ENCODE assay signal across 17 cellular contexts in the genomic region with DNA sequence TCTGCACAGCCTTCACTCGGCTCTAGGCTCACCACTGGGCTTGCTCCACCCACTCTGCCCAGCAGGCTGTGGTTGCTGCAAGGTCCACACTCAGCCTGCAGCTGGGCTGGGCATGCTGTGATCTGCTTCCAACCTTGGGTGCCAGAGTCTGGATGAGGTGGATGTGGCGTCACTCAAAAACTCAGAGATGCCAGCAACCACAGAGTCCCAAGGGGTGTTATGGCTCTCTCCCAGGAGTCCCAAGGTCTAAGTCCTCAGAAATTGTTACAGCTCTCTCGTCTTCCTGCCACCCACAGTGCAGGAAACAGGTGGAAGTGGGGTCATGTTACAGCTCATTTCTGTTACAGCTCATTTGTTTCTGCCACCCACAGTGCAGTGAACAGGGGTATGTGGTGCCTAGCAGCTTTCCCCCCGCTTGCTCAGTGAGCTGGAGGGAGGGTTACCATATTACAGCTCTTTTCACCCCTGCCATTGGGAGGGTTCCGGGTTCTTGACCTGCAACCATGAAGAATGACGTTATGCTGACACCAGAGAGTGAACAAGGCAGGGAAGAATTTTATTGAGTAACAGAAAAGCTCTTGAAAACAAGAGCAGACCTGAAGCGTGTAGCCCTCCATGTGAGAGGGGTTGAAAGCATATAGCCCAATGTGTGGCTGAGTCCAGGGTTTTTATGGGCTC.
DNase-seq lines count a peak whose midpoint lies in the region; TF ChIP-seq lines count a peak whose summit lies in the region.
"Had no signal": no experiment of that assay in that cellular context is flagged by ENCODE, and none has a peak within 500 bp of the region (broad histone marks: within the 10 kb centered on the region; RNA-seq: fewer than 3 reads in every experiment).

No MANE protein-coding gene starts in this region.

- H3K4me3 Mint-ChIP-seq in osteocyte (ENCODE audit: unreplicated experiment): no peak overlapping the region
- H3K4me3 Mint-ChIP-seq: activated naive CD8-positive, alpha-beta T cell treated with anti-CD3 and anti-CD28 coated beads for 36 hours had no signal

- no peak for TF ChIP-seq EP300 in sigmoid colon (IDR thresholded peaks at IDR 0.05)

- H3K4me2 ChIP-seq in Karpas-422 (ENCODE audit: low read depth, low read length, poor library complexity, severe bottlenecking) (peak overlapping the region; percentile 54), SU-DHL-6 (ENCODE audit: low read depth, low read length, poor library complexity, severe bottlenecking) (no peak overlapping the region)

- DNase-seq in DMS53 (lab: John Stamatoyannopoulos, UW) (peak; percentile 48), Karpas-422 (peak; percentile 67), kidney epithelial cell (ENCODE audit: low read depth) (peak; percentile 39), sigmoid colon (no peak), epidermal melanocyte (ENCODE audit: insufficient read length, low spot score) (no peak), NCI-H2196 (lab: John Stamatoyannopoulos, UW; ENCODE audit: unreplicated experiment) (no peak), osteocyte (ENCODE audit: extremely low spot score, unreplicated experiment) (no peak)
- DNase-seq: activated naive CD8-positive, alpha-beta T cell treated with anti-CD3 and anti-CD28 coated beads for 36 hours; dermis blood vessel endothelial cell; foreskin melanocyte; left lung; NCI-H446 treated with DMSO at 0.1 percent for 48 hours; SIG-M5; WERI-Rb-1 had no signal

- no peaks in the 10 kb centered on the region for H3K36me3 Mint-ChIP-seq in osteocyte (ENCODE audit: unreplicated experiment)
- H3K36me3 Mint-ChIP-seq: activated naive CD8-positive, alpha-beta T cell treated with anti-CD3 and anti-CD28 coated beads for 36 hours had no signal

- TF ChIP-seq CTCF in SU-DHL-6 (IDR thresholded peaks at IDR 0.05; ENCODE audit: insufficient read depth, low read length, poor library complexity, severe bottlenecking): no peak
- no peak for TF ChIP-seq CTCF in kidney epithelial cell (IDR thresholded peaks at IDR 0.05; ENCODE audit: insufficient read depth, low read length, poor library complexity, severe bottlenecking)
- no peak for TF ChIP-seq CTCF in sigmoid colon (IDR thresholded peaks at IDR 0.05)
- no peak for TF ChIP-seq CTCF in osteocyte (IDR thresholded peaks at IDR 0.05)

- H3K27me3 ChIP-seq in Karpas-422 (ENCODE audit: low read length) (no peaks in the 10 kb centered on the region), SU-DHL-6 (ENCODE audit: low read length) (no peaks in the 10 kb centered on the region), kidney epithelial cell (ENCODE audit: control insufficient read depth, insufficient read depth, low read length) (no peaks in the 10 kb centered on the region), sigmoid colon (no peaks in the 10 kb centered on the region)
- H3K27me3 ChIP-seq: left lung had no signal

- H3K27ac ChIP-seq in Karpas-422 (ENCODE audit: low read length) (peak overlapping the region; percentile 60; the same call in 1 of the 2 replicates), SU-DHL-6 (ENCODE audit: low read depth, low read length) (no peak overlapping the region), sigmoid colon (no peak overlapping the region)
- H3K27ac ChIP-seq: C4-2B, left lung, WERI-Rb-1 had no signal

- H3K27me3 Mint-ChIP-seq in osteocyte (ENCODE audit: unreplicated experiment): no peaks in the 10 kb centered on the region
- H3K27me3 Mint-ChIP-seq: activated naive CD8-positive, alpha-beta T cell treated with anti-CD3 and anti-CD28 coated beads for 36 hours had no signal

- H3K36me3 ChIP-seq in Karpas-422 (ENCODE audit: insufficient read depth, low read length) (no peaks in the 10 kb centered on the region), SU-DHL-6 (ENCODE audit: low read length) (no peaks in the 10 kb centered on the region), kidney epithelial cell (ENCODE audit: control insufficient read depth, insufficient read depth, low read length) (no peaks in the 10 kb centered on the region), sigmoid colon (no peaks in the 10 kb centered on the region)
- H3K36me3 ChIP-seq: left lung, WERI-Rb-1 had no signal

- 72 to 74% methylated on average over 7 of the region's 7 CpGs for WGBS in sigmoid colon, 2 donors

- no peak for TF ChIP-seq POLR2A in sigmoid colon (IDR thresholded peaks at IDR 0.05)

- peak overlapping the region; percentile 49 for H3K9ac ChIP-seq in Karpas-422 (ENCODE audit: low read length)
- H3K9ac ChIP-seq in SU-DHL-6 (ENCODE audit: low read length): no peak overlapping the region

- peaks cover 13% of the 10 kb centered on the region for H3K4me1 ChIP-seq in Karpas-422 (ENCODE audit: low read length)
- H3K4me1 ChIP-seq in sigmoid colon: no peaks in the 10 kb centered on the region
- H3K4me1 ChIP-seq: left lung had no signal

- intact Hi-C loops in sigmoid colon (cut with DNase I): no loop called here

- peak overlapping the region; percentile 54 for H3K4me3 ChIP-seq in Karpas-422 (ENCODE audit: low read length)
- H3K4me3 ChIP-seq in SU-DHL-6 (ENCODE audit: insufficient read depth, low read length, poor library complexity, severe bottlenecking): no peak overlapping the region
- no peak overlapping the region for H3K4me3 ChIP-seq in kidney epithelial cell (ENCODE audit: low read depth, low read length)
- H3K4me3 ChIP-seq in sigmoid colon: no peak overlapping the region
- H3K4me3 ChIP-seq: K562, left lung had no signal

- H3K9me3 ChIP-seq in Karpas-422 (ENCODE audit: low read length) (no peaks in the 10 kb centered on the region; the same call in none of the 2 replicates), SU-DHL-6 (ENCODE audit: insufficient read depth, low read length) (peaks cover 12% of the 10 kb centered on the region; the same call in 1 of the 2 replicates), sigmoid colon (no peaks in the 10 kb centered on the region)
- H3K9me3 ChIP-seq: left lung had no signal

- H3K79me2 ChIP-seq in Karpas-422 (ENCODE audit: low read length) (no peaks in the 10 kb centered on the region), SU-DHL-6 (ENCODE audit: insufficient read depth, low read length) (no peaks in the 10 kb centered on the region)

- H3K9me3 Mint-ChIP-seq in osteocyte (ENCODE audit: unreplicated experiment): peaks cover 3% of the 10 kb centered on the region

- peak overlapping the region; percentile 67; the same call in 1 of the 2 replicates for H2AFZ ChIP-seq in Karpas-422 (ENCODE audit: low read length)
- H2AFZ ChIP-seq in SU-DHL-6 (ENCODE audit: low read depth, low read length, severe bottlenecking): peak overlapping the region; percentile 59

- no peaks in the 10 kb centered on the region for H3F3A ChIP-seq in SU-DHL-6 (ENCODE audit: insufficient read depth)

- H3K4me1 Mint-ChIP-seq in osteocyte (ENCODE audit: unreplicated experiment): peaks cover 5% of the 10 kb centered on the region
- H3K4me1 Mint-ChIP-seq: activated naive CD8-positive, alpha-beta T cell treated with anti-CD3 and anti-CD28 coated beads for 36 hours had no signal

- H4K20me1 ChIP-seq in Karpas-422 (ENCODE audit: insufficient read depth, low read depth, low read length) (no peaks in the 10 kb centered on the region), SU-DHL-6 (ENCODE audit: low read depth, low read length) (no peaks in the 10 kb centered on the region)

- H3K27ac Mint-ChIP-seq in osteocyte (ENCODE audit: unreplicated experiment): no peak overlapping the region
- H3K27ac Mint-ChIP-seq: activated naive CD8-positive, alpha-beta T cell treated with anti-CD3 and anti-CD28 coated beads for 36 hours had no signal

- H3K9me2 ChIP-seq in Karpas-422 (replicated peaks; ENCODE audit: insufficient read depth, low read length): no peaks in the 10 kb centered on the region
- no peaks in the 10 kb centered on the region for H3K9me2 ChIP-seq in SU-DHL-6 (replicated peaks; ENCODE audit: insufficient read depth, low read length)

Comparison
In these comparisons a context has a peak if more than half of its experiments do, and no peak if none do; other contexts are left out.
1. DNase-seq: peak in DMS53 (single experiment), Karpas-422 (single experiment) and kidney epithelial cell (single experiment); none in sigmoid colon (single experiment), epidermal melanocyte (single experiment), NCI-H2196 (single experiment) and osteocyte (single experiment).